Comparison of ENCODE assay signal across 8 cellular contexts in the genomic region with DNA sequence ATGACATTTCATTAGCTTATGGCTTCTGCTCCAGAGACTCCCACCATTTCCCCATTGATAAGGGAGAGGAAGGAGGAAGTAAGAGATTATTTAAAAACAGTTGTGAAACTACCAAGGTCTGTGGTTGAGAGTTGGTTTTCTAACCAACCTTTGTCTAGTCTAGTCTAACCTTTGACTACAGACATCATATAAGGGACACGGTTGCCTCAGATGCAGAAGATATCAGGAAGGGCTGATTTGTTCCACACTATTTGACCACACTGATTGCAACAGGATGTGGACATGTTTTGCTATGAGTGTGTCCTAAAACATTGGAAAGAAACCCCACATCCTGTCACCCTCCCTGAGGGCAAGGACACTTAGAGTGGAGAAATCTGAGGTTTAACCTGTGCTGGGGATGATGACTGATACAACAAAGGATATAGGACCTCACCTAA. TPM values are rescaled to one million over a fixed set of nuclear protein-coding genes. Genes with fewer than 3 reads are reported as not detected.
DNase-seq lines count a peak whose midpoint lies in the region; ATAC-seq, FAIRE-seq and TF ChIP-seq lines count a peak whose summit lies in the region.

No MANE protein-coding gene starts in this region.

- H3K4me1 Mint-ChIP-seq in IgD-negative memory B cell: peaks cover 40 to 41% (median 40%) of the 10 kb centered on the region in 3 donors
- H3K4me1 Mint-ChIP-seq in central memory CD8-positive, alpha-beta T cell: peaks cover 48% of the 10 kb centered on the region

- DNase-seq in GM04504 (ENCODE audit: low read depth) (peak; percentile 40), dorsolateral prefrontal cortex (no peak), HK-2 (ENCODE audit: unreplicated experiment) (no peak), kidney (no peak), cerebellum (ENCODE audit: low spot score) (no peak)
- no peak for DNase-seq in central memory CD8-positive, alpha-beta T cell (ENCODE audit: low spot score in 2 of 2)

- H3K36me3 Mint-ChIP-seq in IgD-negative memory B cell: no peaks in the 10 kb centered on the region
- H3K36me3 Mint-ChIP-seq in central memory CD8-positive, alpha-beta T cell (ENCODE audit: insufficient read depth): peaks cover 8% of the 10 kb centered on the region

- H3K4me3 ChIP-seq in dorsolateral prefrontal cortex (no peak overlapping the region), kidney (ENCODE audit: low read length in 2 of 2) (no peak overlapping the region)

- H3K27ac Mint-ChIP-seq in IgD-negative memory B cell: peak overlapping the region in 2 of 3 donors; percentile 63 to 82
- no peak overlapping the region for H3K27ac Mint-ChIP-seq in central memory CD8-positive, alpha-beta T cell (ENCODE audit: low read depth)

- no peaks in the 10 kb centered on the region for H3K4me1 ChIP-seq in kidney (ENCODE audit: control insufficient read depth in 1 of 2, insufficient read depth in 1 of 2, low read depth in 1 of 2, low read length in 2 of 2)

- peak overlapping the region in 2 of 4 donors; percentile 1 to 70 for H3K4me3 Mint-ChIP-seq in IgD-negative memory B cell
- peak overlapping the region; percentile 21 for H3K4me3 Mint-ChIP-seq in central memory CD8-positive, alpha-beta T cell

- intact Hi-C loops in dorsolateral prefrontal cortex (cut with DNase I) (no loop called here), kidney (cut with DNase I) (loop anchor here (10.0 kb wide), 1 partner anchor 147 kb away; no protein-coding TSS in a partner anchor)

- H3K9me3 Mint-ChIP-seq in IgD-negative memory B cell: no peaks in the 10 kb centered on the region
- H3K9me3 Mint-ChIP-seq in central memory CD8-positive, alpha-beta T cell: no peaks in the 10 kb centered on the region

- no peaks in the 10 kb centered on the region for H3K27me3 ChIP-seq in dorsolateral prefrontal cortex

- H3K9me3 ChIP-seq in kidney (ENCODE audit: control insufficient read depth in 1 of 2, low read length in 2 of 2): no peaks in the 10 kb centered on the region

- FAIRE-seq in kidney (lab: Jason Lieb, UNC): no peak

- peak; percentile 74 for ATAC-seq in GM21526 (IDR thresholded peaks at IDR 0.05; ENCODE audit: low FRiP score, unreplicated experiment)
- ATAC-seq in central memory CD8-positive, alpha-beta T cell (replicated peaks; ENCODE audit: extremely low read depth, poor library complexity, severe bottlenecking): peak; percentile 78

- peaks cover 6% of the 10 kb centered on the region for H3K27me3 Mint-ChIP-seq in IgD-negative memory B cell
- H3K27me3 Mint-ChIP-seq in central memory CD8-positive, alpha-beta T cell: no peaks in the 10 kb centered on the region

- H3K36me3 ChIP-seq in kidney (ENCODE audit: control insufficient read depth in 1 of 2, insufficient read depth in 2 of 2, low read length in 2 of 2): no peaks in the 10 kb centered on the region

- H3K27ac ChIP-seq in dorsolateral prefrontal cortex (peak overlapping the region in 2 of 59 donors; percentile 17 to 47), kidney (ENCODE audit: low read depth in 2 of 2, low read length in 2 of 2) (no peak overlapping the region)

- TF ChIP-seq CTCF in dorsolateral prefrontal cortex (IDR thresholded peaks at IDR 0.05 in 54 of 56, conservative IDR thresholded peaks at IDR 0.05 in 2 of 56; ENCODE audit: low read depth in 1 of 56, partially characterized antibody in 56 of 56) (no peak), kidney (IDR thresholded peaks at IDR 0.05; ENCODE audit: borderline replicate concordance, extremely low read depth, insufficient read depth) (no peak)

- H3K9ac ChIP-seq in kidney (ENCODE audit: low read length in 2 of 2): no peak overlapping the region

RNA-seq across cellular contexts. Expression of gene COQ2, which starts 53.0 kb away (rescaled TPM):
- 9.8 TPM for polyA plus RNA-seq in IgD-negative memory B cell
- 10 to 100 TPM in 1 of 120 experiments, 1 to 10 TPM in 119; 3.6 to 10.1 (median 6.2) TPM for total RNA-seq in dorsolateral prefrontal cortex
- total RNA-seq in kidney: 8.1 TPM
- polyA plus RNA-seq in kidney (ENCODE audit: insufficient read depth, low read depth, low replicate concordance): 11.6 TPM
- total RNA-seq in cerebellum: 14.8 TPM
